In the genomic region with DNA sequence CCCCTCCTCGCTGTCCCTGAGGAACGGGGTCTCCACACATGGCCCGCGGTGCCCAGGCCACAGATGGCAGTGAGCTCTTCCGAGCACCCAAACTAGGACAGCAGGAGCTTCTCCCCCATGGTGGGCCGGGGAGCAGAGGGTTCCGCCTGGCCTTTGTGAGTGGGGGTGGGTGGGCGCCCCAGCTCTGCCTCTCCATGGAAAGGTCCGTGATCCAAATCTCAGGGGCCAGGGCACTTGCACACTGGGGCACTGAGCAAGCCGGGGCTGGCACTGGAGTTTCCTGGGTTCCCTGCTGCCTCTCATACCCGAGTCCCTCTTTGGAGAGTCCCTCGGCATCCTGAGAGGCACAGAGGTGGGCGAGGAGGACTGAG, we compare ENCODE assay signal across 17 cellular contexts. TPM values are rescaled to one million over a fixed set of nuclear protein-coding genes. Genes with fewer than 3 reads are reported as not detected.
DNase-seq lines count a peak whose midpoint lies in the region; ATAC-seq, FAIRE-seq and TF ChIP-seq lines count a peak whose summit lies in the region.
"Had no signal": no experiment of that assay in that cellular context is flagged by ENCODE, and none has a peak within 500 bp of the region (broad histone marks: within the 10 kb centered on the region; RNA-seq: fewer than 3 reads in every experiment).

No MANE protein-coding gene starts in this region.

- DNase-seq in HFFc6 (no peak), dorsolateral prefrontal cortex (no peak), osteocyte (ENCODE audit: extremely low spot score, unreplicated experiment) (no peak), frontal cortex (ENCODE audit: low spot score in 2 of 2) (no peak), NCI-H187 (lab: John Stamatoyannopoulos, UW) (no peak)
- DNase-seq in activated CD8-positive, alpha-beta memory T cell treated with anti-CD3 and anti-CD28 coated beads for 24 hours = no peak
- DNase-seq: CD8-positive, alpha-beta memory T cell; naive B cell; NCI-H2029 treated with DMSO at 0.1 percent for 48 hours; NCI-H510A treated with DMSO at 0.1 percent for 48 hours; stimulated activated naive CD4-positive, alpha-beta T cell; T-helper 9 cell had no signal

- no peaks in the 10 kb centered on the region for H3K36me3 Mint-ChIP-seq in HFFc6 (ENCODE audit: low read depth)
- H3K36me3 Mint-ChIP-seq in osteocyte (ENCODE audit: unreplicated experiment) = no peaks in the 10 kb centered on the region
- H3K36me3 Mint-ChIP-seq: CD8-positive, alpha-beta memory T cell; IgD-negative memory B cell; naive B cell had no signal

- H3K4me3 Mint-ChIP-seq in HFFc6 (peak overlapping the region; percentile 20; the same call in 1 of the 2 replicates), osteocyte (ENCODE audit: unreplicated experiment) (no peak overlapping the region)
- H3K4me3 Mint-ChIP-seq: CD8-positive, alpha-beta memory T cell; IgD-negative memory B cell had no signal

- H3K4me1 Mint-ChIP-seq in HFFc6 (ENCODE audit: low read depth) = peaks cover 26% of the 10 kb centered on the region
- H3K4me1 Mint-ChIP-seq in osteocyte (ENCODE audit: unreplicated experiment) = peaks cover 42% of the 10 kb centered on the region

- no peak for TF ChIP-seq CTCF in 22Rv1 (IDR thresholded peaks at IDR 0.05)
- no peak for TF ChIP-seq CTCF in HFFc6 (IDR thresholded peaks at IDR 0.05)
- no peak for TF ChIP-seq CTCF in dorsolateral prefrontal cortex (IDR thresholded peaks at IDR 0.05 in 54 of 56, conservative IDR thresholded peaks at IDR 0.05 in 2 of 56; ENCODE audit: low read depth in 1 of 56, partially characterized antibody in 56 of 56)
- no peak for TF ChIP-seq CTCF in osteocyte (IDR thresholded peaks at IDR 0.05)

- intact Hi-C loops in dorsolateral prefrontal cortex (cut with DNase I) = no loop called here

- H3K9me3 Mint-ChIP-seq in HFFc6 = no peaks in the 10 kb centered on the region
- no peaks in the 10 kb centered on the region for H3K9me3 Mint-ChIP-seq in osteocyte (ENCODE audit: unreplicated experiment)
- H3K9me3 Mint-ChIP-seq: CD8-positive, alpha-beta memory T cell; IgD-negative memory B cell had no signal

- no peak for ATAC-seq in HG02938 (IDR thresholded peaks at IDR 0.05; ENCODE audit: unreplicated experiment)

- peak overlapping the region; percentile 81 for H3K27ac Mint-ChIP-seq in HFFc6
- H3K27ac Mint-ChIP-seq in osteocyte (ENCODE audit: unreplicated experiment) = peak overlapping the region; percentile 52
- H3K27ac Mint-ChIP-seq: CD8-positive, alpha-beta memory T cell; IgD-negative memory B cell had no signal

- H3K27ac ChIP-seq in 22Rv1 (peak overlapping the region; percentile 45), dorsolateral prefrontal cortex (peak overlapping the region in 54 of 59 donors; percentile 1 to 88 (median 76))
- H3K27ac ChIP-seq: SJCRH30 had no signal

- FAIRE-seq in frontal cortex (lab: Jason Lieb, UNC) = no peak
- FAIRE-seq: endometrium had no signal

- H3K4me3 ChIP-seq in dorsolateral prefrontal cortex = peak overlapping the region in 21 of 59 donors; percentile 1 to 67 (median 19)

- H3K27me3 ChIP-seq in dorsolateral prefrontal cortex = peaks cover 0 to 11% (median 0%) of the 10 kb centered on the region in 45 donors

- peaks cover 4% of the 10 kb centered on the region for H3K27me3 Mint-ChIP-seq in HFFc6 (ENCODE audit: insufficient read depth)
- H3K27me3 Mint-ChIP-seq in osteocyte (ENCODE audit: unreplicated experiment) = no peaks in the 10 kb centered on the region

RNA-seq across cellular contexts. Expression of a gene that starts 2.2 kb away (rescaled TPM):
- 10 to 100 TPM; 10.6 to 21.6 (median 12.7) TPM for total RNA-seq in HFFc6 (2021; fragmentation: NEBNext Ultra II Directional; extraction: Animal tissue kit (Norgen Biotek cat#: 25700))
- total RNA-seq in dorsolateral prefrontal cortex (100 to 1,000 TPM in 107 of 120 experiments, 10 to 100 TPM in 13; 43.9 to 237 (median 155) TPM), osteocyte (5.8 and 6.9 TPM in 2 replicates), frontal cortex (20.8 TPM)
- total RNA-seq: SJCRH30 had no signal

RNA-seq across cellular contexts. Expression of a gene that starts 16.5 kb away (rescaled TPM):
- total RNA-seq in HFFc6 (2021; fragmentation: NEBNext Ultra II Directional; extraction: Animal tissue kit (Norgen Biotek cat#: 25700)) = 10 to 100 TPM; 39.2 to 49.1 (median 42.5) TPM
- total RNA-seq in dorsolateral prefrontal cortex (10 to 100 TPM; 22.3 to 60.9 (median 39.3) TPM), osteocyte (36.5 and 41.2 TPM in 2 replicates), frontal cortex (24.9 TPM)

RNA-seq across cellular contexts. Expression of a gene that starts 20.8 kb away (rescaled TPM):
- total RNA-seq in HFFc6 (2021; fragmentation: NEBNext Ultra II Directional; extraction: Animal tissue kit (Norgen Biotek cat#: 25700)) = under 1 TPM in 5 of 6 experiments, not detected in 1; 0.09 to 0.29 (median 0.11) TPM
- 100 to 1,000 TPM in 55 of 120 experiments, 10 to 100 TPM in 65; 71.9 to 184 (median 98.1) TPM for total RNA-seq in dorsolateral prefrontal cortex
- total RNA-seq in osteocyte = 5.1 TPM in 2 replicates
- total RNA-seq in frontal cortex = 7.7 TPM
- total RNA-seq: SJCRH30 had no signal

RNA-seq across cellular contexts. Expression of a gene that starts 59.7 kb away (rescaled TPM):
- total RNA-seq in HFFc6 (2021; fragmentation: NEBNext Ultra II Directional; extraction: Animal tissue kit (Norgen Biotek cat#: 25700)) = 10 to 100 TPM; 60.7 to 68.1 (median 62.8) TPM
- total RNA-seq in dorsolateral prefrontal cortex = 100 to 1,000 TPM in 2 of 120 experiments, 10 to 100 TPM in 118; 61.3 to 107 (median 73.1) TPM
- 50.7 and 53.2 TPM in 2 replicates for total RNA-seq in osteocyte
- 31.4 TPM for total RNA-seq in frontal cortex
